In the genomic region with DNA sequence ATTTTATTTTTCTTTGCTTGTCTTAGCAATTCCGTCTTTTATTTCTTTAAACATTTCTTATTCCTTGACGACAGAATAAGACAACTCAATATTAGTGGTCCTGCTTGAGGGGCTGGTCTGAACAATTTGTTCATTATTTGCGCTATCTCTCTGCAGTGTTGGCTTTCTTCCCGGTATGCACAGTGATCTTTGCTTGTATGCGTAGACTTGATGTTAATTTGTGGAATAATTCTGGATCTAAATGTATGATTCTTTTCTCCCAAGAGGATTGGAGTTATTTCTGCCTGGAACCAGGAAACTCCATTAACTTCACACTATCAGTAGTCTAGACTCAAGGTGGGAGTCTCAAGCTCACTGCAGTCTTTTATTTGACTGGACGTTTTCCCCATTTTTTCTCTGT, we compare ENCODE assay signal across 25 cellular contexts.
"Had no signal": no experiment of that assay in that cellular context is flagged by ENCODE, and none has a peak within 500 bp of the region (broad histone marks: within the 10 kb centered on the region; RNA-seq: fewer than 3 reads in every experiment).

No MANE protein-coding gene starts in this region.

- DNase-seq: activated B cell treated with CpG ODN at 0.5 μM for 24 hours; activated CD4-positive, alpha-beta memory T cell treated with anti-CD3 and anti-CD28 coated beads for 36 hours; activated CD4-positive, alpha-beta T cell treated with anti-CD3 and anti-CD28 coated beads for 1 hour; activated CD4-positive, alpha-beta T cell treated with anti-CD3 and anti-CD28 coated beads, Interleukin-2, amount 10 ng/mL, durations not matched to agents 24 days and 14 days; activated CD8-positive, alpha-beta memory T cell treated with anti-CD3 and anti-CD28 coated beads for 24 hours; activated gamma-delta T cell; activated naive CD4-positive, alpha-beta T cell treated with anti-CD3 and anti-CD28 coated beads for 36 hours; activated T-cell treated with anti-CD3 and anti-CD28 coated beads, Interleukin-2, amount 50 U/mL, for 4 hours; cerebellar nuclear complex; MG63; MV-4-11; NCI-H1092 treated with DMSO at 0.1 percent for 48 hours; NCI-H1417 treated with DMSO at 0.1 percent for 48 hours; NCI-H1694; NCI-H2029; NCI-H2107; NCI-H2171 treated with DMSO at 0.1 percent for 48 hours; NCI-H524; Peyer's patch; Right ventricle myocardium superior; SJCRH30; T-helper 17 cell; T-helper 9 cell had no signal

- H3K4me1 ChIP-seq: Peyer's patch, SJCRH30 had no signal

- H3K4me3 Mint-ChIP-seq: activated B cell treated with CpG ODN at 0.5 μM for 24 hours; activated CD4-positive, alpha-beta memory T cell treated with anti-CD3 and anti-CD28 coated beads for 36 hours; activated CD4-positive, alpha-beta T cell treated with anti-CD3 and anti-CD28 coated beads, Interleukin-2, amount 10 ng/mL, durations not matched to agents 24 days and 14 days; activated naive CD4-positive, alpha-beta T cell treated with anti-CD3 and anti-CD28 coated beads for 36 hours; activated naive CD8-positive, alpha-beta T cell; activated T-cell treated with anti-CD3 and anti-CD28 coated beads, Interleukin-2, amount 50 U/mL, for 4 hours; T-helper 17 cell had no signal

- H3K27ac Mint-ChIP-seq: activated B cell treated with CpG ODN at 0.5 μM for 24 hours; activated CD4-positive, alpha-beta memory T cell treated with anti-CD3 and anti-CD28 coated beads for 36 hours; activated CD4-positive, alpha-beta T cell treated with anti-CD3 and anti-CD28 coated beads, Interleukin-2, amount 10 ng/mL, durations not matched to agents 24 days and 14 days; activated naive CD4-positive, alpha-beta T cell treated with anti-CD3 and anti-CD28 coated beads for 36 hours; activated naive CD8-positive, alpha-beta T cell; T-helper 17 cell had no signal

- H3K9me3 Mint-ChIP-seq: activated B cell treated with CpG ODN at 0.5 μM for 24 hours; activated CD4-positive, alpha-beta memory T cell treated with anti-CD3 and anti-CD28 coated beads for 36 hours; activated T-cell treated with anti-CD3 and anti-CD28 coated beads, Interleukin-2, amount 50 U/mL, for 4 hours had no signal

- H3K27ac ChIP-seq: Peyer's patch, RWPE1, SJCRH30 had no signal

- H3K27me3 ChIP-seq: MG63, Peyer's patch, SJCRH30 had no signal

- H3K36me3 ChIP-seq: MG63, SJCRH30 had no signal

- H3K9me3 ChIP-seq: MG63, Peyer's patch, SJCRH30 had no signal

- H3K27me3 Mint-ChIP-seq: activated B cell treated with CpG ODN at 0.5 μM for 24 hours; activated CD4-positive, alpha-beta memory T cell treated with anti-CD3 and anti-CD28 coated beads for 36 hours; activated CD4-positive, alpha-beta T cell treated with anti-CD3 and anti-CD28 coated beads, Interleukin-2, amount 10 ng/mL, durations not matched to agents 24 days and 14 days; activated naive CD8-positive, alpha-beta T cell; T-helper 17 cell had no signal

- H3K4me3 ChIP-seq: MG63, Peyer's patch, SJCRH30 had no signal
